15 cellular contexts compared by ENCODE assay signal in the genomic region with DNA sequence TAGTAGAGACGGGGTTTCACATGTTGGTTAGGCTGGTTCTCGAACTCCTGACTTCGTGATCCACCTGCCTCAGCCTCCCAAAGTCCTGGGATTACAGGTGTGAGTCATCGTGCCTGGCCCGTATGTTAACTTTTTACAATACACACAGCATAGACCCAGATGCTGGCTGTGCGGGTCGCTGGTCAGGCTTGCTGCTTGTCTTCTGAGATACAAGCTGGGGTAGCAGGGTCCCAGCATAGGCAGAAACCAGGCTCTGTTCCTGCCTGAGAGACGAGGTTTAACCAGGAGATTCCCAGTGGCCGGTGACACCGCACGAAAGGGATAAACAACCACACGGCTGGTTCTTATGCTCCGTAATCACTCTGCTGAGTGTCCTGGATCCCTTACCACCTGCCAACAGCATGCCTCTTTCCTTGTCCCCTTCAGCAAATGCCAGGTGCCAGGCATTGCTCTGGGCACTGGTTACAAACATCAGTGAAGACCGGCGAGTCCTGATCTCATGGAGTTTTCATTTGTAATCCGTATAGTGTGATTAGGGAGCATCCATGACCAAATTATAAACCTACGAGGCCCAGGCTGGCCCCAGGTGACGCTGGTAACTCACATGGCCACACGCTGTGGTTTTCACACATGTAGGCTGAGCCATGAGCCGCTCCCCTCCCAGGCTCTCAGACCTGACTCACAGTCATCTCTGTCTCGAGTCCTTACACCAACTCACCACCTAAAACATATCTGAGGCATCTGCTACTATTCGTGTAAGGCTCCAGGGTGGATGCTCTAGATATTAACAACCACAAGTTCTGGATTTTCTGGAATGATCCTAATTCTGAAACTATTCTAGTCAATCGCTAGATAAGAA.
A peak's percentile ranks its signal among the peaks of the same experiment; 100 is the strongest.
DNase-seq lines count a peak whose midpoint lies in the region; ATAC-seq and TF ChIP-seq lines count a peak whose summit lies in the region.
"Had no signal": no experiment of that assay in that cellular context is flagged by ENCODE, and none has a peak within 500 bp of the region (broad histone marks: within the 10 kb centered on the region; RNA-seq: fewer than 3 reads in every experiment).

No MANE protein-coding gene starts in this region.

- no peaks in the 10 kb centered on the region for H3K36me3 ChIP-seq in right atrium auricular region
- H3K36me3 ChIP-seq: tibial nerve had no signal

- no peak for TF ChIP-seq CTCF in right atrium auricular region (IDR thresholded peaks at IDR 0.05)

- no peaks in the 10 kb centered on the region for H3K27me3 ChIP-seq in right atrium auricular region
- H3K27me3 ChIP-seq: tibial nerve had no signal

- ATAC-seq in GM21381 (IDR thresholded peaks at IDR 0.05; ENCODE audit: unreplicated experiment) (peak; percentile 53), HG03565 (IDR thresholded peaks at IDR 0.05; ENCODE audit: unreplicated experiment) (peak; percentile 37)
- ATAC-seq: sciatic nerve had no signal

- peak; percentile 65 for DNase-seq in NK-92 treated with Interleukin-12 subunit alpha and Interleukin-12 subunit beta, amount 100 ng/mL, for 24 hours (lab: John Stamatoyannopoulos, UW)
- DNase-seq in NK-92 (lab: John Stamatoyannopoulos, UW; ENCODE audit: unreplicated experiment) (no peak), right atrium auricular region (ENCODE audit: low spot score) (no peak), HT-29 (ENCODE audit: low spot score) (no peak), HK-2 (ENCODE audit: unreplicated experiment) (no peak), GM19240 (ENCODE audit: insufficient read length, low spot score) (no peak)
- DNase-seq: effector memory CD4-positive, alpha-beta T cell; left cardiac atrium; MV-4-11; NCI-H345; nephron progenitor cell had no signal

- H3K27ac ChIP-seq in right atrium auricular region = peak overlapping the region; percentile 32 to 68
- H3K27ac ChIP-seq: tibial nerve had no signal

- H3K9me3 ChIP-seq in right atrium auricular region = no peaks in the 10 kb centered on the region
- H3K9me3 ChIP-seq: tibial nerve had no signal

- H3K4me3 ChIP-seq in right atrium auricular region = no peak overlapping the region
- H3K4me3 ChIP-seq: tibial nerve had no signal

- peaks cover 0 to 22% of the 10 kb centered on the region in 2 donors for H3K4me1 ChIP-seq in right atrium auricular region
